9 cellular contexts compared by ENCODE assay signal in genomic region chr16:28609631-28610594, GRCh38. TPM values are rescaled to one million over a fixed set of nuclear protein-coding genes. Genes with fewer than 3 reads are reported as not detected.
DNase-seq lines count a peak whose midpoint lies in the region; ATAC-seq, FAIRE-seq and TF ChIP-seq lines count a peak whose summit lies in the region.
"Had no signal": no experiment of that assay in that cellular context is flagged by ENCODE, and none has a peak within 500 bp of the region (broad histone marks: within the 10 kb centered on the region; RNA-seq: fewer than 3 reads in every experiment).

Gene SULT1A1 (minus strand): TSS chr16:28610044. CDS start chr16:28608855, 1,189 bp downstream.

- H3K27me3 ChIP-seq in Peyer's patch, result no peaks in the 10 kb centered on the region
- no peaks in the 10 kb centered on the region for H3K27me3 ChIP-seq in pancreas

- peak; percentile 85 for TF ChIP-seq POLR2A in Peyer's patch (IDR thresholded peaks at IDR 0.05)

- no peaks in the 10 kb centered on the region for H3K9me3 Mint-ChIP-seq in Calu3 (ENCODE audit: low read depth, unreplicated experiment)
- H3K9me3 Mint-ChIP-seq in activated T-helper 2 cell treated with anti-CD3 and anti-CD28 coated beads, Interferon-gamma antibody, Interleukin-2, Interleukin-4, amounts not matched to agents 10 μg/mL and 5 μg/mL and 100 μg/mL, durations not matched to agents 14 hours and 24 hours and 36 hours, result no peaks in the 10 kb centered on the region

- H3K9me3 ChIP-seq in Peyer's patch, result no peaks in the 10 kb centered on the region
- no peaks in the 10 kb centered on the region for H3K9me3 ChIP-seq in pancreas

- H3K36me3 Mint-ChIP-seq in Calu3 (ENCODE audit: insufficient read depth, unreplicated experiment), result no peaks in the 10 kb centered on the region
- H3K36me3 Mint-ChIP-seq in activated T-helper 2 cell treated with anti-CD3 and anti-CD28 coated beads, Interferon-gamma antibody, Interleukin-2, Interleukin-4, amounts not matched to agents 10 μg/mL and 5 μg/mL and 100 μg/mL, durations not matched to agents 14 hours and 24 hours and 36 hours (ENCODE audit: low read depth), result no peaks in the 10 kb centered on the region

- no peak for FAIRE-seq in pancreas (lab: Jason Lieb, UNC)

- no peaks in the 10 kb centered on the region for H3K27me3 Mint-ChIP-seq in Calu3 (ENCODE audit: unreplicated experiment)
- H3K27me3 Mint-ChIP-seq in activated T-helper 2 cell treated with anti-CD3 and anti-CD28 coated beads, Interferon-gamma antibody, Interleukin-2, Interleukin-4, amounts not matched to agents 10 μg/mL and 5 μg/mL and 100 μg/mL, durations not matched to agents 14 hours and 24 hours and 36 hours (ENCODE audit: low read depth), result no peaks in the 10 kb centered on the region

- no peaks in the 10 kb centered on the region for H3K4me1 Mint-ChIP-seq in Calu3 (ENCODE audit: low read depth, unreplicated experiment)
- H3K4me1 Mint-ChIP-seq in activated T-helper 2 cell treated with anti-CD3 and anti-CD28 coated beads, Interferon-gamma antibody, Interleukin-2, Interleukin-4, amounts not matched to agents 10 μg/mL and 5 μg/mL and 100 μg/mL, durations not matched to agents 14 hours and 24 hours and 36 hours (ENCODE audit: low read depth), result peaks cover 9% of the 10 kb centered on the region

- H3K36me3 ChIP-seq in Peyer's patch (peaks cover 0 to 31% (median 0%) of the 10 kb centered on the region in 3 donors), pancreas (no peaks in the 10 kb centered on the region)

- WGBS in pancreas, 2 donors, result 7% methylated on average over 11 of the region's 11 CpGs

- ATAC-seq in Right ventricle myocardium superior (ENCODE audit: poor library complexity) (peak; percentile 86), pancreas (peak; percentile 83 to 91 (median 84)), GM21737 (IDR thresholded peaks at IDR 0.05; ENCODE audit: unreplicated experiment) (no peak)

- H3K4me1 ChIP-seq in Peyer's patch (peaks cover 0 to 37% (median 4%) of the 10 kb centered on the region in 4 donors), pancreas (peaks cover 7 to 16% (median 15%) of the 10 kb centered on the region in 3 donors)

- H3K27ac Mint-ChIP-seq in Calu3 (ENCODE audit: unreplicated experiment), result no peak within 1 kb of the TSS
- no peak within 1 kb of the TSS for H3K27ac Mint-ChIP-seq in activated T-helper 2 cell treated with anti-CD3 and anti-CD28 coated beads, Interferon-gamma antibody, Interleukin-2, Interleukin-4, amounts not matched to agents 10 μg/mL and 5 μg/mL and 100 μg/mL, durations not matched to agents 14 hours and 24 hours and 36 hours

- TF ChIP-seq CTCF in Calu3 (IDR thresholded peaks at IDR 0.05; ENCODE audit: unreplicated experiment) (no peak), Peyer's patch (IDR thresholded peaks at IDR 0.05) (no peak), pancreas (IDR thresholded peaks at IDR 0.05) (no peak)

- no TSS peak for BruUV-seq in Calu3 (replicated peaks; lab: Mats Ljungman, UMichigan)

- intact Hi-C loops in Calu3 (cut with micrococcal nuclease; ENCODE audit: unreplicated experiment), result no loop called here
- intact Hi-C loops in Right ventricle myocardium superior (cut with DNase I), result no loop called here
- intact Hi-C loops in pancreas (cut with DNase I), result no loop called here
- intact Hi-C loops in activated T-helper 2 cell treated with anti-CD3 and anti-CD28 coated beads, Interferon-gamma antibody, Interleukin-2, Interleukin-4, amounts not matched to agents 10 μg/mL and 5 μg/mL and 100 μg/mL, durations not matched to agents 14 hours and 24 hours and 36 hours (cut with micrococcal nuclease), result no loop called here

- H3K27ac ChIP-seq in Peyer's patch, result peak within 1 kb of the TSS in 3 of 4 donors; percentile 73 to 90 (median 90)
- peak within 1 kb of the TSS; percentile 42 to 65 (median 52) for H3K27ac ChIP-seq in pancreas

- H3K4me3 ChIP-seq in Peyer's patch (peak within 1 kb of the TSS in 3 of 4 donors; percentile 24 to 57 (median 56)), pancreas (peak within 1 kb of the TSS in 1 of 4 donors; percentile 34)

- DNase-seq in Calu3 (peak; percentile 43), Peyer's patch (peak in 2 of 3 donors; percentile 96 to 97), Right ventricle myocardium superior (peak; percentile 77), pancreas (peak; percentile 76 to 96 (median 82)), activated gamma-delta T cell treated with Interleukin-2 at 50 U/mL for 16 hours (no peak)
- no peak for DNase-seq in stimulated activated CD4-positive, alpha-beta T cell treated with anti-CD3 and anti-CD28 coated beads, Interleukin-15, amount 100 ng/mL, for 24 hours
- DNase-seq in activated T-helper 2 cell treated with anti-CD3 and anti-CD28 coated beads, Interferon-gamma antibody, Interleukin-2, Interleukin-4, amounts not matched to agents 10 μg/mL and 5 μg/mL and 100 μg/mL, durations not matched to agents 14 hours and 24 hours and 36 hours (ENCODE audit: low spot score), result no peak
- DNase-seq: hippocampal formation had no signal

- no peak within 1 kb of the TSS for H3K4me3 Mint-ChIP-seq in Calu3 (ENCODE audit: low read depth, unreplicated experiment)
- no peak within 1 kb of the TSS for H3K4me3 Mint-ChIP-seq in activated T-helper 2 cell treated with anti-CD3 and anti-CD28 coated beads, Interferon-gamma antibody, Interleukin-2, Interleukin-4, amounts not matched to agents 10 μg/mL and 5 μg/mL and 100 μg/mL, durations not matched to agents 14 hours and 24 hours and 36 hours (ENCODE audit: low read depth)

- CTCF ChIA-PET in Calu3 (lab: Charles Lee), result interaction anchor here (0.6 kb wide), 1 partner anchor 120 kb away, joined by 4 read pairs; no protein-coding TSS in a partner anchor

RNA-seq across cellular contexts. Expression of gene SULT1A1, which starts in this region (rescaled TPM):
- total RNA-seq in Calu3 (2022), result 14.0 and 15.0 TPM in 2 replicates
- total RNA-seq in Peyer's patch, result 100 to 1,000 TPM; 120 to 959 (median 337) TPM
- total RNA-seq in Right ventricle myocardium superior, result 13.1 TPM
- 10 to 100 TPM in 3 of 6 donors, 1 to 10 TPM in 3; 5.7 to 18.3 (median 9.0) TPM for total RNA-seq in pancreas
- polyA plus RNA-seq in pancreas, result 10 to 100 TPM; 29.7 to 46.7 TPM
- total RNA-seq in activated T-helper 2 cell treated with anti-CD3 and anti-CD28 coated beads, Interferon-gamma antibody, Interleukin-2, Interleukin-4, amounts not matched to agents 10 μg/mL and 5 μg/mL and 100 μg/mL, durations not matched to agents 14 hours and 24 hours and 36 hours, result 9.8 and 9.9 TPM in 2 replicates

Comparison
In these comparisons a context has a peak if more than half of its experiments do, and no peak if none do; other contexts are left out.
1. DNase-seq: peak in Calu3 (single experiment), Peyer's patch (2 of 3), Right ventricle myocardium superior (single experiment) and pancreas (6 of 6); none in stimulated activated CD4-positive, alpha-beta T cell treated with anti-CD3 and anti-CD28 coated beads, Interleukin-15, amount 100 ng/mL, for 24 hours (single experiment), activated T-helper 2 cell treated with anti-CD3 and anti-CD28 coated beads, Interferon-gamma antibody, Interleukin-2, Interleukin-4, amounts not matched to agents 10 μg/mL and 5 μg/mL and 100 μg/mL, durations not matched to agents 14 hours and 24 hours and 36 hours (single experiment) and activated gamma-delta T cell treated with Interleukin-2 at 50 U/mL for 16 hours (single experiment).